In genomic region chr17:76752006-76752405, GRCh38 we compare ENCODE assay signal across 21 cellular contexts. TPM values are rescaled to one million over a fixed set of nuclear protein-coding genes. Genes with fewer than 3 reads are reported as not detected.
A peak's percentile ranks its signal among the peaks of the same experiment; 100 is the strongest.
DNase-seq lines count a peak whose midpoint lies in the region; ATAC-seq and TF ChIP-seq lines count a peak whose summit lies in the region.
"Had no signal": no experiment of that assay in that cellular context is flagged by ENCODE, and none has a peak within 500 bp of the region (broad histone marks: within the 10 kb centered on the region; RNA-seq: fewer than 3 reads in every experiment).

No MANE protein-coding gene starts in this region.

- no peak for TF ChIP-seq CTCF in DOHH2 (IDR thresholded peaks at IDR 0.05; ENCODE audit: low read depth, low read length, poor library complexity, severe bottlenecking)

- H3K4me3 Mint-ChIP-seq in CD4-positive, alpha-beta memory T cell = peak overlapping the region; percentile 71 to 84 (median 80)
- H3K4me3 Mint-ChIP-seq in activated CD4-positive, alpha-beta memory T cell treated with anti-CD3 and anti-CD28 coated beads, Interleukin-2, amount 10 ng/mL, durations not matched to agents 7 days and 5 days = peak overlapping the region; percentile 82
- H3K4me3 Mint-ChIP-seq: nephron progenitor cell had no signal

- H3K79me2 ChIP-seq in DOHH2 (ENCODE audit: control insufficient read depth, low read length) = no peaks in the 10 kb centered on the region

- H3K4me2 ChIP-seq in DOHH2 (ENCODE audit: low read length) = 0 out of 2 replicates have a peak overlapping the region, but pooled peaks have one; percentile 19

- H3K9me2 ChIP-seq in DOHH2 (replicated peaks; ENCODE audit: control insufficient read depth, low read length) = no peaks in the 10 kb centered on the region

- H3K4me1 ChIP-seq in CD4-positive, alpha-beta memory T cell (ENCODE audit: insufficient read depth, low read length) = peaks cover 36% of the 10 kb centered on the region
- peaks cover 6% of the 10 kb centered on the region for H3K4me1 ChIP-seq in DOHH2 (ENCODE audit: control insufficient read depth, low read length)

- CTCF ChIA-PET in CD4-positive, alpha-beta memory T cell (lab: Charles Lee; ENCODE audit: partially characterized antibody) = interaction anchor here (1.7 kb wide), 1 partner anchor 24 kb away, joined by 5 read pairs; no protein-coding TSS in a partner anchor
- CTCF ChIA-PET in activated CD4-positive, alpha-beta memory T cell treated with anti-CD3 and anti-CD28 coated beads, Interleukin-2, amount 10 ng/mL, durations not matched to agents 7 days and 5 days (lab: Charles Lee) = interaction anchor here (0.7 to 1.3 kb wide), 4 partner anchors 29 to 343 kb away, joined by 3 to 4 read pairs (median 3); no protein-coding TSS in a partner anchor

- no peaks in the 10 kb centered on the region for H3K27me3 ChIP-seq in CD4-positive, alpha-beta memory T cell (ENCODE audit: insufficient read depth, low read length)
- H3K27me3 ChIP-seq in DOHH2 (ENCODE audit: control insufficient read depth, low read length) = no peaks in the 10 kb centered on the region

- intact Hi-C loops in CD4-positive, alpha-beta memory T cell (cut with micrococcal nuclease) = no loop called here
- intact Hi-C loops in posterior cingulate gyrus (cut with DNase I) = no loop called here

- peak; percentile 52 to 65 (median 60) for DNase-seq in CD4-positive, alpha-beta memory T cell
- DNase-seq in activated CD4-positive, alpha-beta memory T cell treated with anti-CD3 and anti-CD28 coated beads, Interleukin-2, amount 10 ng/mL, durations not matched to agents 7 days and 5 days = no peak
- DNase-seq in posterior cingulate gyrus (no peak), HUDEP-2 (lab: John Stamatoyannopoulos, UW; ENCODE audit: unreplicated experiment in 76 of 76) (no peak)
- DNase-seq: AML-193; aorta; hypothalamus; KG1; mesenchymal stem cell; NCI-H2029; NCI-H510A treated with DMSO at 0.1 percent for 48 hours; nephron progenitor cell; psoas muscle; stimulated activated CD4-positive, alpha-beta T cell treated with anti-CD3 and anti-CD28 coated beads, Interleukin-4, amount 100 ng/mL, for 1 hour; WERI-Rb-1 had no signal

- H3K36me3 Mint-ChIP-seq in CD4-positive, alpha-beta memory T cell = peaks cover 16 to 26% of the 10 kb centered on the region in 2 donors
- H3K36me3 Mint-ChIP-seq in activated CD4-positive, alpha-beta memory T cell treated with anti-CD3 and anti-CD28 coated beads, Interleukin-2, amount 10 ng/mL, durations not matched to agents 7 days and 5 days (ENCODE audit: low read depth) = peaks cover 26% of the 10 kb centered on the region

- H3K36me3 ChIP-seq in CD4-positive, alpha-beta memory T cell (ENCODE audit: insufficient read depth, low read length) = peaks cover 4% of the 10 kb centered on the region
- no peaks in the 10 kb centered on the region; the same call in none of the 2 replicates for H3K36me3 ChIP-seq in DOHH2 (ENCODE audit: control insufficient read depth, low read length)

- no peaks in the 10 kb centered on the region for H3F3A ChIP-seq in DOHH2 (ENCODE audit: control insufficient read depth, insufficient read depth)

- peak overlapping the region; percentile 69 for H3K27ac ChIP-seq in CD4-positive, alpha-beta memory T cell (ENCODE audit: low read depth, low read length)
- no peak overlapping the region for H3K27ac ChIP-seq in DOHH2 (ENCODE audit: low read depth, low read length)
- H3K27ac ChIP-seq: psoas muscle, WERI-Rb-1 had no signal

- H3K27ac Mint-ChIP-seq in CD4-positive, alpha-beta memory T cell = peak overlapping the region; percentile 95 to 99 (median 97)
- peak overlapping the region; percentile 88 for H3K27ac Mint-ChIP-seq in activated CD4-positive, alpha-beta memory T cell treated with anti-CD3 and anti-CD28 coated beads, Interleukin-2, amount 10 ng/mL, durations not matched to agents 7 days and 5 days
- H3K27ac Mint-ChIP-seq: nephron progenitor cell had no signal

- H3K4me3 ChIP-seq in CD4-positive, alpha-beta memory T cell (ENCODE audit: low read length in 2 of 2) = peak overlapping the region in 1 of 2 donors; percentile 62
- no peak overlapping the region for H3K4me3 ChIP-seq in DOHH2 (ENCODE audit: low read length)
- H3K4me3 ChIP-seq: psoas muscle, skin epidermis had no signal

- H3K27me3 Mint-ChIP-seq in CD4-positive, alpha-beta memory T cell = no peaks in the 10 kb centered on the region
- no peaks in the 10 kb centered on the region for H3K27me3 Mint-ChIP-seq in activated CD4-positive, alpha-beta memory T cell treated with anti-CD3 and anti-CD28 coated beads, Interleukin-2, amount 10 ng/mL, durations not matched to agents 7 days and 5 days

- H4K20me1 ChIP-seq in DOHH2 (ENCODE audit: control insufficient read depth, insufficient read depth, low read depth, low read length) = no peaks in the 10 kb centered on the region

- no peaks in the 10 kb centered on the region for H3K9me3 ChIP-seq in CD4-positive, alpha-beta memory T cell (ENCODE audit: control insufficient read depth in 1 of 2, low read length in 2 of 2)
- no peaks in the 10 kb centered on the region for H3K9me3 ChIP-seq in DOHH2 (ENCODE audit: control insufficient read depth, insufficient read depth, low read length)
- H3K9me3 ChIP-seq: psoas muscle had no signal

- peak; percentile 32 for ATAC-seq in esophagus mucosa
- ATAC-seq in GM21786 (IDR thresholded peaks at IDR 0.05; ENCODE audit: unreplicated experiment) = no peak
- ATAC-seq: HCT116, psoas muscle, Right ventricle myocardium inferior had no signal

- no peaks in the 10 kb centered on the region for H3K9me3 Mint-ChIP-seq in CD4-positive, alpha-beta memory T cell
- no peaks in the 10 kb centered on the region for H3K9me3 Mint-ChIP-seq in activated CD4-positive, alpha-beta memory T cell treated with anti-CD3 and anti-CD28 coated beads, Interleukin-2, amount 10 ng/mL, durations not matched to agents 7 days and 5 days

- peaks cover 21 to 29% (median 25%) of the 10 kb centered on the region in 4 donors for H3K4me1 Mint-ChIP-seq in CD4-positive, alpha-beta memory T cell
- H3K4me1 Mint-ChIP-seq in activated CD4-positive, alpha-beta memory T cell treated with anti-CD3 and anti-CD28 coated beads, Interleukin-2, amount 10 ng/mL, durations not matched to agents 7 days and 5 days = peaks cover 25% of the 10 kb centered on the region
- H3K4me1 Mint-ChIP-seq: nephron progenitor cell had no signal

- POLR2A ChIA-PET in CD4-positive, alpha-beta memory T cell (lab: Charles Lee; ENCODE audit: partially characterized antibody) = interaction anchor here (0.8 to 2.5 kb wide), 6 partner anchors 10 to 72 kb away, joined by 3 to 62 read pairs (median 10); partner anchors contain the start of genes JMJD6, METTL23, MFSD11 and SRSF2
- POLR2A ChIA-PET in activated CD4-positive, alpha-beta memory T cell treated with anti-CD3 and anti-CD28 coated beads, Interleukin-2, amount 10 ng/mL, durations not matched to agents 7 days and 5 days (lab: Charles Lee) = interaction anchor here (0.8 to 3.4 kb wide), 9 partner anchors 9 to 80 kb away, joined by 3 to 67 read pairs (median 6); partner anchors contain the start of genes JMJD6, METTL23, MFSD11 and SRSF2

RNA-seq across cellular contexts. Expression of gene MFSD11, which starts 14.1 kb away (rescaled TPM):
- 10 to 100 TPM; 32.7 to 37.8 TPM for total RNA-seq in CD4-positive, alpha-beta memory T cell
- polyA plus RNA-seq in CD4-positive, alpha-beta memory T cell = 10 to 100 TPM; 23.1 to 34.7 TPM
- total RNA-seq in activated CD4-positive, alpha-beta memory T cell treated with anti-CD3 and anti-CD28 coated beads, Interleukin-2, amount 10 ng/mL, durations not matched to agents 7 days and 5 days = 10 to 100 TPM; 24.5 to 28.2 TPM
- total RNA-seq in esophagus mucosa = 22.6 TPM

RNA-seq across cellular contexts. Expression of gene SRSF2, which starts 14.9 kb away (rescaled TPM):
- total RNA-seq in CD4-positive, alpha-beta memory T cell = 100 to 1,000 TPM; 327 to 330 TPM
- 100 to 1,000 TPM in 1 of 2 donors, 10 to 100 TPM in 1; 67.6 to 111 TPM for polyA plus RNA-seq in CD4-positive, alpha-beta memory T cell
- 100 to 1,000 TPM; 316 to 325 TPM for total RNA-seq in activated CD4-positive, alpha-beta memory T cell treated with anti-CD3 and anti-CD28 coated beads, Interleukin-2, amount 10 ng/mL, durations not matched to agents 7 days and 5 days
- total RNA-seq in esophagus mucosa = 162 TPM

RNA-seq across cellular contexts. Expression of gene METTL23, which starts 25.4 kb away (rescaled TPM):
- total RNA-seq in CD4-positive, alpha-beta memory T cell = 10 to 100 TPM; 75.5 to 81.4 TPM
- 100 to 1,000 TPM; 134 to 156 TPM for polyA plus RNA-seq in CD4-positive, alpha-beta memory T cell
- total RNA-seq in activated CD4-positive, alpha-beta memory T cell treated with anti-CD3 and anti-CD28 coated beads, Interleukin-2, amount 10 ng/mL, durations not matched to agents 7 days and 5 days = 10 to 100 TPM; 43.0 to 48.0 TPM
- total RNA-seq in esophagus mucosa = 17.8 TPM

RNA-seq across cellular contexts. Expression of gene JMJD6, which starts 25.6 kb away (rescaled TPM):
- 10 to 100 TPM; 59.4 to 62.1 TPM for total RNA-seq in CD4-positive, alpha-beta memory T cell
- 10 to 100 TPM; 22.1 to 40.7 TPM for polyA plus RNA-seq in CD4-positive, alpha-beta memory T cell
- total RNA-seq in activated CD4-positive, alpha-beta memory T cell treated with anti-CD3 and anti-CD28 coated beads, Interleukin-2, amount 10 ng/mL, durations not matched to agents 7 days and 5 days = 10 to 100 TPM; 66.8 to 68.0 TPM
- 11.0 TPM for total RNA-seq in esophagus mucosa

RNA-seq across cellular contexts. Expression of gene MXRA7, which starts 41.2 kb away (rescaled TPM):
- total RNA-seq in CD4-positive, alpha-beta memory T cell = 1 to 10 TPM; 6.3 to 9.2 TPM
- 10 to 100 TPM in 1 of 2 donors, 1 to 10 TPM in 1; 5.3 to 15.0 TPM for polyA plus RNA-seq in CD4-positive, alpha-beta memory T cell
- 1 to 10 TPM; 7.5 to 8.5 TPM for total RNA-seq in activated CD4-positive, alpha-beta memory T cell treated with anti-CD3 and anti-CD28 coated beads, Interleukin-2, amount 10 ng/mL, durations not matched to agents 7 days and 5 days
- 32.3 TPM for total RNA-seq in esophagus mucosa

Comparison
In these comparisons a context has a peak if more than half of its experiments do, and no peak if none do; other contexts are left out.
1. DNase-seq: peak in CD4-positive, alpha-beta memory T cell (5 of 5); none in activated CD4-positive, alpha-beta memory T cell treated with anti-CD3 and anti-CD28 coated beads, Interleukin-2, amount 10 ng/mL, durations not matched to agents 7 days and 5 days (single experiment), posterior cingulate gyrus (0 of 10) and HUDEP-2 (0 of 76).